In genomic region chr14:102187583-102188001, GRCh38 we compare ENCODE assay signal across 11 cellular contexts. TPM values are rescaled to one million over a fixed set of nuclear protein-coding genes. Genes with fewer than 3 reads are reported as not detected.
DNase-seq lines count a peak whose midpoint lies in the region; ATAC-seq, FAIRE-seq and TF ChIP-seq lines count a peak whose summit lies in the region.
"Had no signal": no experiment of that assay in that cellular context is flagged by ENCODE, and none has a peak within 500 bp of the region (broad histone marks: within the 10 kb centered on the region; RNA-seq: fewer than 3 reads in every experiment).

No MANE protein-coding gene starts in this region.

- H3K27me3 ChIP-seq in K562 (ENCODE audit: control insufficient read depth in 2 of 2, insufficient read depth in 2 of 2, low read length in 2 of 2) (no peaks in the 10 kb centered on the region), left lung (no peaks in the 10 kb centered on the region)
- H3K27me3 ChIP-seq: Peyer's patch had no signal

- no peak for TF ChIP-seq EP300 in K562 (IDR thresholded peaks at IDR 0.05; ENCODE audit: low read length)

- no peak for TF ChIP-seq RAD21 in K562 (CRISPR knock-in tag; conservative IDR thresholded peaks at IDR 0.05 in 1 of 2, IDR thresholded peaks at IDR 0.05 in 1 of 2)

- in situ Hi-C loops in K562 (cut with MboI) = no loop called here

- no peak for TF ChIP-seq CTCF in K562 (IDR thresholded peaks at IDR 0.05 in 2 of 3, conservative IDR thresholded peaks at IDR 0.05 in 1 of 3; ENCODE audit: insufficient read depth in 2 of 3, low read depth in 1 of 3, low read length in 3 of 3)
- no peak for TF ChIP-seq CTCF in left lung (IDR thresholded peaks at IDR 0.05)

- H3K4me1 ChIP-seq in K562 (replicated peaks in 1 of 2; ENCODE audit: control insufficient read depth in 2 of 2, insufficient read depth in 2 of 2, low read length in 2 of 2) = peaks cover 0 to 30% of the 10 kb centered on the region in 2 experiments; a peak in 3 of 5 replicates
- H3K4me1 ChIP-seq in left lung = peaks cover 20 to 35% of the 10 kb centered on the region in 2 donors

- H3K79me2 ChIP-seq in K562 (ENCODE audit: control insufficient read depth, insufficient read depth, low read length) = peaks cover 69% of the 10 kb centered on the region

- no peak for FAIRE-seq in K562 (lab: Jason Lieb, UNC)

- WGBS in K562 (ENCODE audit: insufficient coverage, low coverage, missing lambda C conversion rate) = 89% methylated on average over 4 of the region's 4 CpGs

- DNase-seq in DMS 273 (lab: John Stamatoyannopoulos, UW; ENCODE audit: unreplicated experiment) = peak; percentile 26
- no peak for DNase-seq in DMS 273 treated with DMSO at 0.1 percent for 48 hours (lab: John Stamatoyannopoulos, UW)
- no peak for DNase-seq in K562 (ENCODE audit: extremely low read depth in 1 of 4, low spot score in 3 of 4)
- no peak for DNase-seq in left lung
- DNase-seq in substantia nigra (lab: John Stamatoyannopoulos, UW) = peak in 11 of 49 donors; percentile 34 to 68 (median 41)
- DNase-seq in kidney glomerular epithelial cell (lab: John Stamatoyannopoulos, UW) = no peak
- DNase-seq: activated CD4-positive, alpha-beta memory T cell treated with anti-CD3 and anti-CD28 coated beads for 36 hours; Peyer's patch had no signal

- no peak overlapping the region for H2AFZ ChIP-seq in K562 (ENCODE audit: low read depth, low read length)

- no peak overlapping the region for H3K4me2 ChIP-seq in K562 (ENCODE audit: insufficient read depth, low read length)

- H3K9me3 ChIP-seq in K562 (replicated peaks; ENCODE audit: control insufficient read depth, insufficient read depth, low read depth, low read length) (no peaks in the 10 kb centered on the region), left lung (no peaks in the 10 kb centered on the region)
- H3K9me3 ChIP-seq: Peyer's patch had no signal

- no peak overlapping the region for H3K4me3 ChIP-seq in K562
- no peak overlapping the region for H3K4me3 ChIP-seq in left lung
- H3K4me3 ChIP-seq: Peyer's patch had no signal

- ATAC-seq in K562 = no peak
- peak; percentile 72 for ATAC-seq in left lung
- no peak for ATAC-seq in GM19023 (IDR thresholded peaks at IDR 0.05; ENCODE audit: unreplicated experiment)
- no peak for ATAC-seq in HG02571 (IDR thresholded peaks at IDR 0.05; ENCODE audit: unreplicated experiment)

- POLR2A ChIA-PET in K562 (lab: Yijun Ruan, JAX) = interaction anchor here (0.8 to 1.1 kb wide), 2 partner anchors 10 to 11 kb away, joined by 4 read pairs; no protein-coding TSS in a partner anchor

- BruUV-seq in K562 (replicated peaks; lab: Mats Ljungman, UMichigan) = no TSS peak

- intact Hi-C loops in K562 (cut with micrococcal nuclease) = no loop called here
- intact Hi-C loops in left lung (cut with DNase I) = no loop called here

- TF ChIP-seq POLR2A in K562 (conservative IDR thresholded peaks at IDR 0.05) = no peak

- peak overlapping the region in 1 of 2 experiments; percentile 80; a peak in 2 of 4 replicates for H3K9ac ChIP-seq in K562 (ENCODE audit: insufficient read depth in 1 of 2, low read depth in 2 of 2, low read length in 2 of 2)

- CTCF ChIA-PET in K562 (lab: Yijun Ruan, JAX; ENCODE audit: low intra/inter-chr PET ratio) = no interaction called here

- H4K20me1 ChIP-seq in K562 (replicated peaks; ENCODE audit: control insufficient read depth, insufficient read depth, low read length) = peaks cover 7% of the 10 kb centered on the region

- H3K27ac ChIP-seq in K562 (ENCODE audit: extremely low read depth, low read depth, low read length) = peak overlapping the region; percentile 35; the same call in 1 of the 3 replicates
- H3K27ac ChIP-seq in left lung = peak overlapping the region; percentile 45 to 61
- H3K27ac ChIP-seq in substantia nigra (ENCODE audit: low read depth, low read length, poor library complexity, severe bottlenecking) = peak overlapping the region; percentile 89
- H3K27ac ChIP-seq: 22Rv1, Peyer's patch had no signal

- H3K36me3 ChIP-seq in K562 (ENCODE audit: control insufficient read depth, insufficient read depth, low read length) (no peaks in the 10 kb centered on the region; the same call in 2 of the 3 replicates), left lung (no peaks in the 10 kb centered on the region)
- H3K36me3 ChIP-seq: Peyer's patch had no signal

- H3K9me1 ChIP-seq in K562 (ENCODE audit: control insufficient read depth, insufficient read depth, low read length) = peaks cover 3% of the 10 kb centered on the region

TF ChIP-seq in K562, 482 proteins besides CTCF, POLR2A, EP300 and RAD21 (continues in another document):
- TF ChIP-seq PHTF2 (CRISPR knock-in tag; IDR thresholded peaks at IDR 0.05) = no peak
- no peak for TF ChIP-seq TEAD1 (CRISPR knock-in tag; IDR thresholded peaks at IDR 0.05)
- no peak for TF ChIP-seq TBP (optimal IDR thresholded peaks at IDR 0.05; ENCODE audit: low read depth, low read length)
- no peak for TF ChIP-seq E4F1 (CRISPR knock-in tag; IDR thresholded peaks at IDR 0.05; ENCODE audit: borderline replicate concordance)
- TF ChIP-seq SPI1 (IDR thresholded peaks at IDR 0.05; ENCODE audit: borderline replicate concordance, low read depth, low read length) = no peak
- TF ChIP-seq ZNF324 (CRISPR knock-in tag; IDR thresholded peaks at IDR 0.05) = no peak
- TF ChIP-seq ZBTB9 (CRISPR knock-in tag; IDR thresholded peaks at IDR 0.05) = no peak
- TF ChIP-seq BRF1 (IDR thresholded peaks at IDR 0.05; ENCODE audit: borderline replicate concordance, extremely low read depth, insufficient read length) = no peak
- no peak for TF ChIP-seq ESRRB (CRISPR knock-in tag; IDR thresholded peaks at IDR 0.05; ENCODE audit: borderline replicate concordance)
- no peak for TF ChIP-seq E2F5 (CRISPR knock-in tag; IDR thresholded peaks at IDR 0.05)
- TF ChIP-seq PTRF (tag; IDR thresholded peaks at IDR 0.05) = no peak

RNA-seq across cellular contexts. Expression of gene WDR20, which starts 47.9 kb away (rescaled TPM):
- total RNA-seq in K562 (2011; cell fraction: chromatin; rRNA removed; ENCODE audit: low replicate concordance) = 40.2 and 51.8 TPM in 2 replicates
- total RNA-seq in K562 (2011; cell fraction: nucleolus; rRNA removed) = 22.0 and 24.1 TPM in 2 replicates
- 41.4 and 49.4 TPM in 2 replicates for total RNA-seq in K562 (2011; cell fraction: nucleoplasm; rRNA removed)
- total RNA-seq in K562 (2014; rRNA removed) (8.0 and 9.6 TPM in 2 replicates), K562 (2014; rRNA removed; fragmentation: Illumina TruSeq; extraction: Trizol) (12.1 and 13.9 TPM in 2 replicates), K562 (2015; rRNA removed; fragmentation: Illumina TruSeq; extraction: Trizol) (14.7 and 15.3 TPM in 2 replicates), K562 (2021) (13.3 and 16.6 TPM in 2 replicates), left lung (10 to 100 TPM; 22.4 to 23.9 TPM)
- polyA plus RNA-seq in K562 (2011; rRNA removed) (10.0 and 11.8 TPM in 2 replicates), K562 (2014; fragmentation: Illumina TruSeq; extraction: Trizol) (10.2 and 10.5 TPM in 2 replicates), K562 (2014; fragmentation: Nextera tagmentation; extraction: Ambion mirVana) (10 to 100 TPM in 1 of 2 experiments, 1 to 10 TPM in 1; 7.0 to 12.1 TPM), K562 (2014; rRNA removed) (9.4 and 11.7 TPM in 2 replicates)
- 8.6 and 8.7 TPM in 2 replicates for polyA plus RNA-seq in K562 (2011; cell fraction: cytosol; rRNA removed)
- 12.1 and 12.4 TPM in 2 replicates for polyA plus RNA-seq in K562 (2011; cell fraction: nucleus; rRNA removed)
- polyA plus RNA-seq in K562 (2012) = 7.8 and 9.6 TPM in 2 replicates
- 23.3 and 23.9 TPM in 2 replicates for polyA minus RNA-seq in K562 (2011; rRNA and poly(A)+ RNA removed)
- polyA minus RNA-seq in K562 (2011; cell fraction: cytosol; rRNA and poly(A)+ RNA removed) = 11.5 and 17.4 TPM in 2 replicates
- polyA minus RNA-seq in K562 (2011; cell fraction: nucleus; rRNA and poly(A)+ RNA removed) = 7.7 and 15.2 TPM in 2 replicates

Comparison
In these comparisons a context has a peak if more than half of its experiments do, and no peak if none do; other contexts are left out.
1. H3K27ac ChIP-seq: peak in every context shown above with its lines; median percentile 89 in substantia nigra; 53 in left lung; 35 in K562.